ENCODE assay signal across 1 cellular context in genomic region chr19:18232540-18233223, GRCh38.
TF ChIP-seq lines count a peak whose summit lies in the region.

No MANE protein-coding gene starts in this region.

TF ChIP-seq in HepG2, 621 proteins besides CTCF, POLR2A, EP300 and RAD21:
- TF ChIP-seq SKI (IDR thresholded peaks at IDR 0.05; ENCODE audit: partially characterized antibody) (peak; percentile 13), PAXIP1 (CRISPR knock-in tag; conservative IDR thresholded peaks at IDR 0.05) (no peak), AFF4 (CRISPR knock-in tag; IDR thresholded peaks at IDR 0.05) (0 out of 2 replicates have a peak, but pooled peaks have one; percentile 9), CHD4 (IDR thresholded peaks at IDR 0.05; ENCODE audit: borderline replicate concordance, low read length) (peak; percentile 63; the same call in 1 of the 2 replicates), ZNF441 (CRISPR knock-in tag; IDR thresholded peaks at IDR 0.05; ENCODE audit: borderline replicate concordance) (peak; percentile 97), SATB2 (CRISPR knock-in tag; IDR thresholded peaks at IDR 0.05) (no peak), ZNF143 (CRISPR knock-in tag; IDR thresholded peaks at IDR 0.05) (no peak)
